ENCODE assay signal across 24 cellular contexts in genomic region chr5:12175914-12176585, GRCh38.
"Had no signal": no experiment of that assay in that cellular context is flagged by ENCODE, and none has a peak within 500 bp of the region (broad histone marks: within the 10 kb centered on the region; RNA-seq: fewer than 3 reads in every experiment).

No MANE protein-coding gene starts in this region.

- DNase-seq: KBM-7, MV-4-11, NCI-H1092, NCI-H1105 treated with DMSO at 0.1 percent for 48 hours, NCI-H1417 treated with DMSO at 0.1 percent for 48 hours, NCI-H146, NCI-H1694 treated with DMSO at 0.1 percent for 48 hours, NCI-H1930, NCI-H2081, NCI-H2171, NCI-H226, NCI-H446, NCI-H510A, NCI-H524 treated with DMSO at 0.1 percent for 48 hours, NCI-H69, NCI-H774, PC-9, Peyer's patch, Right ventricle myocardium superior, SIG-M5, SK-N-SH, SW 1271, T-cell had no signal

- H3K27me3 Mint-ChIP-seq: T-cell had no signal

- H3K4me3 Mint-ChIP-seq: T-cell; T-helper 1 cell treated with Interleukin-12 subunit alpha and Interleukin-12 subunit beta and Interleukin-4 antibody, amounts not matched to agents 30 μg/mL and 1 μg/mL, for 36 hours had no signal

- H3K9me3 ChIP-seq: Peyer's patch, SK-N-SH had no signal

- H3K27me3 ChIP-seq: Peyer's patch had no signal

- H3K36me3 Mint-ChIP-seq: T-cell had no signal

- H3K4me1 ChIP-seq: Peyer's patch had no signal

- H3K27ac ChIP-seq: PC-9, Peyer's patch had no signal

- H3K4me2 ChIP-seq: PC-9, SK-N-SH had no signal

- ATAC-seq: T-cell had no signal

- H3K4me3 ChIP-seq: PC-9, Peyer's patch had no signal

- H3K4me1 Mint-ChIP-seq: T-cell had no signal

- H2AFZ ChIP-seq: PC-9 had no signal

- H3K9ac ChIP-seq: SK-N-SH had no signal

- H3K36me3 ChIP-seq: Peyer's patch had no signal

- H3K27ac Mint-ChIP-seq: T-cell; T-helper 1 cell treated with Interleukin-12 subunit alpha and Interleukin-12 subunit beta and Interleukin-4 antibody, amounts not matched to agents 30 μg/mL and 1 μg/mL, for 36 hours had no signal
